In genomic region chr20:48817367-48818030, GRCh38 we compare ENCODE assay signal across 14 cellular contexts. TPM values are rescaled to one million over a fixed set of nuclear protein-coding genes. Genes with fewer than 3 reads are reported as not detected.
DNase-seq lines count a peak whose midpoint lies in the region; ATAC-seq and TF ChIP-seq lines count a peak whose summit lies in the region.
"Had no signal": no experiment of that assay in that cellular context is flagged by ENCODE, and none has a peak within 500 bp of the region (broad histone marks: within the 10 kb centered on the region; RNA-seq: fewer than 3 reads in every experiment).

No MANE protein-coding gene starts in this region.

- no peaks in the 10 kb centered on the region for H3K9me3 ChIP-seq in left ventricle myocardium inferior (replicated peaks)
- no peaks in the 10 kb centered on the region for H3K9me3 ChIP-seq in OCI-LY7 (ENCODE audit: low read length)
- H3K9me3 ChIP-seq: gastroesophageal sphincter, SJCRH30 had no signal

- H3K4me1 Mint-ChIP-seq in dendritic cell treated with granulocyte-macrophage colony-stimulating factor and Interleukin-4, amounts not matched to agents 40 ng/mL and 50 ng/mL, for 4 days (ENCODE audit: low read depth), result no peaks in the 10 kb centered on the region
- H3K4me1 Mint-ChIP-seq in stimulated activated naive B cell treated with anti-CD40 and anti-IgM and Interleukin-4, amounts not matched to agents 10 μg/mL and 1 μg/mL and 100 μg/mL, for 72 hours, result peaks cover 60 to 61% of the 10 kb centered on the region in 2 donors
- H3K4me1 Mint-ChIP-seq in mesothelial cell of epicardium, result peaks cover 16% of the 10 kb centered on the region

- DNase-seq in left ventricle myocardium inferior (no peak), Right ventricle myocardium superior (no peak), OCI-LY7 (ENCODE audit: low spot score) (no peak), mesothelial cell of epicardium (ENCODE audit: low spot score in 2 of 2, unreplicated experiment in 2 of 2) (no peak)
- no peak for DNase-seq in stimulated activated naive B cell treated with anti-CD40 and anti-IgM and Interleukin-4, amounts not matched to agents 10 μg/mL and 1 μg/mL and 100 μg/mL, for 72 hours
- DNase-seq in stimulated activated CD4-positive, alpha-beta T cell treated with anti-CD3 and anti-CD28 coated beads, Interleukin-2, amount 100 ng/mL, for 48 hours, result no peak
- DNase-seq: activated CD8-positive, alpha-beta memory T cell treated with anti-CD3 and anti-CD28 coated beads, Interleukin-2, amount 50 U/mL, for 4 hours; DMS79; NCI-H187 treated with DMSO at 0.1 percent for 48 hours; SJCRH30 had no signal

- TF ChIP-seq CTCF in left ventricle myocardium inferior (IDR thresholded peaks at IDR 0.05; ENCODE audit: borderline replicate concordance) (no peak), OCI-LY7 (conservative IDR thresholded peaks at IDR 0.05; ENCODE audit: low read length) (no peak), mesothelial cell of epicardium (IDR thresholded peaks at IDR 0.05; ENCODE audit: unreplicated experiment) (no peak)

- H3K27ac Mint-ChIP-seq in dendritic cell treated with granulocyte-macrophage colony-stimulating factor and Interleukin-4, amounts not matched to agents 40 ng/mL and 50 ng/mL, for 4 days, result peak overlapping the region; percentile 64
- H3K27ac Mint-ChIP-seq in stimulated activated naive B cell treated with anti-CD40 and anti-IgM and Interleukin-4, amounts not matched to agents 10 μg/mL and 1 μg/mL and 100 μg/mL, for 72 hours, result peak overlapping the region; percentile 81
- no peak overlapping the region for H3K27ac Mint-ChIP-seq in mesothelial cell of epicardium

- no peaks in the 10 kb centered on the region for H3K36me3 ChIP-seq in left ventricle myocardium inferior
- no peaks in the 10 kb centered on the region for H3K36me3 ChIP-seq in OCI-LY7 (ENCODE audit: insufficient read depth, low read length)
- H3K36me3 ChIP-seq: gastroesophageal sphincter had no signal

- no peaks in the 10 kb centered on the region for H4K20me1 ChIP-seq in OCI-LY7 (ENCODE audit: insufficient read depth, low read length)

- peaks cover 75% of the 10 kb centered on the region for H3K36me3 Mint-ChIP-seq in dendritic cell treated with granulocyte-macrophage colony-stimulating factor and Interleukin-4, amounts not matched to agents 40 ng/mL and 50 ng/mL, for 4 days (ENCODE audit: low read depth)
- peaks cover 5 to 21% of the 10 kb centered on the region in 2 donors for H3K36me3 Mint-ChIP-seq in stimulated activated naive B cell treated with anti-CD40 and anti-IgM and Interleukin-4, amounts not matched to agents 10 μg/mL and 1 μg/mL and 100 μg/mL, for 72 hours
- no peaks in the 10 kb centered on the region for H3K36me3 Mint-ChIP-seq in mesothelial cell of epicardium

- POLR2A ChIA-PET in OCI-LY7 (lab: Charles Lee), result interaction anchor here (1.4 to 2.1 kb wide), 2 partner anchors 9 to 29 kb away, joined by 3 to 11 read pairs; no protein-coding TSS in a partner anchor

- H3K9me3 Mint-ChIP-seq in dendritic cell treated with granulocyte-macrophage colony-stimulating factor and Interleukin-4, amounts not matched to agents 40 ng/mL and 50 ng/mL, for 4 days, result no peaks in the 10 kb centered on the region
- H3K9me3 Mint-ChIP-seq in stimulated activated naive B cell treated with anti-CD40 and anti-IgM and Interleukin-4, amounts not matched to agents 10 μg/mL and 1 μg/mL and 100 μg/mL, for 72 hours, result peaks cover 0 to 1% of the 10 kb centered on the region in 2 donors
- peaks cover 8% of the 10 kb centered on the region for H3K9me3 Mint-ChIP-seq in mesothelial cell of epicardium

- peak overlapping the region; percentile 76 for H3K4me2 ChIP-seq in OCI-LY7 (ENCODE audit: low read length)

- H3K4me3 ChIP-seq in left ventricle myocardium inferior, result no peak overlapping the region
- H3K4me3 ChIP-seq in OCI-LY7 (ENCODE audit: low read depth, low read length, poor library complexity, severe bottlenecking), result peak overlapping the region; percentile 55
- H3K4me3 ChIP-seq: gastroesophageal sphincter, SJCRH30 had no signal

- ATAC-seq in Right ventricle myocardium superior (ENCODE audit: poor library complexity), result no peak
- no peak for ATAC-seq in stimulated activated naive B cell treated with anti-CD40 and anti-IgM and Interleukin-4, amounts not matched to agents 10 μg/mL and 1 μg/mL and 100 μg/mL, for 72 hours (replicated peaks)
- ATAC-seq in HG02885 (IDR thresholded peaks at IDR 0.05; ENCODE audit: poor library complexity, unreplicated experiment), result no peak
- ATAC-seq: gastroesophageal sphincter had no signal

- peak overlapping the region; percentile 37 for H3K27ac ChIP-seq in left ventricle myocardium inferior (replicated peaks)
- H3K27ac ChIP-seq in OCI-LY7 (ENCODE audit: low read depth, low read length, poor library complexity, severe bottlenecking), result peak overlapping the region; percentile 93
- H3K27ac ChIP-seq: epithelial cell of prostate, gastroesophageal sphincter, SJCRH30 had no signal

- H3K4me1 ChIP-seq in left ventricle myocardium inferior (peaks cover 54% of the 10 kb centered on the region), OCI-LY7 (ENCODE audit: insufficient read depth, low read length, poor library complexity, severe bottlenecking) (peaks cover 84% of the 10 kb centered on the region)
- H3K4me1 ChIP-seq: SJCRH30 had no signal

- CTCF ChIA-PET in OCI-LY7 (lab: Charles Lee; ENCODE audit: unreplicated experiment), result no interaction called here

- H3K4me3 Mint-ChIP-seq in dendritic cell treated with granulocyte-macrophage colony-stimulating factor and Interleukin-4, amounts not matched to agents 40 ng/mL and 50 ng/mL, for 4 days, result no peak overlapping the region
- peak overlapping the region; percentile 55 to 68 for H3K4me3 Mint-ChIP-seq in stimulated activated naive B cell treated with anti-CD40 and anti-IgM and Interleukin-4, amounts not matched to agents 10 μg/mL and 1 μg/mL and 100 μg/mL, for 72 hours
- no peak overlapping the region for H3K4me3 Mint-ChIP-seq in mesothelial cell of epicardium

- intact Hi-C loops in left ventricle myocardium inferior (cut with micrococcal nuclease), result no loop called here
- intact Hi-C loops in Right ventricle myocardium superior (cut with DNase I), result no loop called here
- intact Hi-C loops in OCI-LY7 (cut with micrococcal nuclease; ENCODE audit: unreplicated experiment), result loop anchor here (2.0 kb wide), 2 partner anchors 37 to 57 kb away; no protein-coding TSS in a partner anchor
- intact Hi-C loops in dendritic cell treated with granulocyte-macrophage colony-stimulating factor and Interleukin-4, amounts not matched to agents 40 ng/mL and 50 ng/mL, for 4 days (cut with micrococcal nuclease), result no loop called here

- no TSS peak for BruUV-seq in OCI-LY7 (replicated peaks; lab: Mats Ljungman, UMichigan)

- H3K9me2 ChIP-seq in OCI-LY7 (ENCODE audit: insufficient read depth, low read length), result no peaks in the 10 kb centered on the region

- H3K27me3 ChIP-seq in left ventricle myocardium inferior (ENCODE audit: low read depth), result no peaks in the 10 kb centered on the region
- H3K27me3 ChIP-seq: SJCRH30 had no signal

- no peaks in the 10 kb centered on the region for H3K27me3 Mint-ChIP-seq in dendritic cell treated with granulocyte-macrophage colony-stimulating factor and Interleukin-4, amounts not matched to agents 40 ng/mL and 50 ng/mL, for 4 days
- no peaks in the 10 kb centered on the region for H3K27me3 Mint-ChIP-seq in stimulated activated naive B cell treated with anti-CD40 and anti-IgM and Interleukin-4, amounts not matched to agents 10 μg/mL and 1 μg/mL and 100 μg/mL, for 72 hours
- peaks cover 13% of the 10 kb centered on the region for H3K27me3 Mint-ChIP-seq in mesothelial cell of epicardium (ENCODE audit: low read depth)

- H2AFZ ChIP-seq in OCI-LY7 (ENCODE audit: low read length), result no peak overlapping the region

- H3K79me2 ChIP-seq in OCI-LY7 (ENCODE audit: insufficient read depth, low read depth, low read length), result peaks cover 44% of the 10 kb centered on the region; the same call in 1 of the 2 replicates

RNA-seq across cellular contexts. Expression of gene PREX1, which starts 10.3 kb away (rescaled TPM):
- total RNA-seq in left ventricle myocardium inferior (11.2 TPM), Right ventricle myocardium superior (10.3 TPM), OCI-LY7 (2022) (20.7 and 24.7 TPM in 2 replicates), mesothelial cell of epicardium (7.9 to 8.6 TPM (median 8.3 TPM) in 3 replicates)
- total RNA-seq in OCI-LY7 (2014; rRNA removed; shearing (Covaris generic)), result 20.2 and 25.3 TPM in 2 replicates

Comparison
In these comparisons a context has a peak if more than half of its experiments do, and no peak if none do; other contexts are left out.
1. H3K4me3 Mint-ChIP-seq: peak in stimulated activated naive B cell treated with anti-CD40 and anti-IgM and Interleukin-4, amounts not matched to agents 10 μg/mL and 1 μg/mL and 100 μg/mL, for 72 hours (2 of 2); none in dendritic cell treated with granulocyte-macrophage colony-stimulating factor and Interleukin-4, amounts not matched to agents 40 ng/mL and 50 ng/mL, for 4 days (single experiment) and mesothelial cell of epicardium (single experiment).